Comparison of ENCODE assay signal across 1 cellular context in genomic region chr19:44653977-44654784, GRCh38.
A peak's percentile ranks its signal among the peaks of the same experiment; 100 is the strongest.
TF ChIP-seq lines count a peak whose summit lies in the region.

No MANE protein-coding gene starts in this region.

TF ChIP-seq in HepG2, 621 proteins besides CTCF, POLR2A, EP300 and RAD21:
- TF ChIP-seq AGO2 (optimal IDR thresholded peaks at IDR 0.05; ENCODE audit: low read depth, low read length) (peak; percentile 61), MAFF (IDR thresholded peaks at IDR 0.05; ENCODE audit: low read depth, low read length) (peak; percentile 68; the same call in 1 of the 2 replicates), ZNF768 (CRISPR knock-in tag; IDR thresholded peaks at IDR 0.05) (peak; percentile 33; the same call in 1 of the 2 replicates), ZBTB38 (CRISPR knock-in tag; IDR thresholded peaks at IDR 0.05) (0 out of 2 replicates have a peak, but pooled peaks have one; percentile 43), ZNF878 (CRISPR knock-in tag; IDR thresholded peaks at IDR 0.05) (no peak), SAP130 (CRISPR knock-in tag; IDR thresholded peaks at IDR 0.05; ENCODE audit: low read depth) (peak; percentile 18; the same call in 1 of the 2 replicates), ZNF770 (CRISPR knock-in tag; IDR thresholded peaks at IDR 0.05) (no peak), TFAP4 (IDR thresholded peaks at IDR 0.05; ENCODE audit: borderline replicate concordance, low read depth) (peak; percentile 23; the same call in 1 of the 2 replicates), XRCC5 (optimal IDR thresholded peaks at IDR 0.05; ENCODE audit: low read length) (peak; percentile 29), STAG1 (CRISPR knock-in tag; IDR thresholded peaks at IDR 0.05) (peak; percentile 70), DMTF1 (CRISPR knock-in tag; IDR thresholded peaks at IDR 0.05) (no peak), MAFG (CRISPR knock-in tag; IDR thresholded peaks at IDR 0.05) (0 out of 2 replicates have a peak, but pooled peaks have one; percentile 38), ZNF792 (CRISPR knock-in tag; IDR thresholded peaks at IDR 0.05) (no peak), MAFK (conservative IDR thresholded peaks at IDR 0.05 in 1 of 2, IDR thresholded peaks at IDR 0.05 in 1 of 2; ENCODE audit: low read length in 2 of 2) (peak in 1 of 2 experiments; percentile 65; a peak in 3 of 4 replicates), HNF1B (CRISPR knock-in tag; IDR thresholded peaks at IDR 0.05) (0 out of 2 replicates have a peak, but pooled peaks have one; percentile 38), ZFP1 (CRISPR knock-in tag; IDR thresholded peaks at IDR 0.05) (no peak), HNRNPL (IDR thresholded peaks at IDR 0.05; ENCODE audit: low read depth, low read length) (0 out of 2 replicates have a peak, but pooled peaks have one; percentile 8), ZBTB33 (CRISPR knock-in tag; IDR thresholded peaks at IDR 0.05) (peak; percentile 66; the same call in 1 of the 2 replicates), ZNF687 (CRISPR knock-in tag; IDR thresholded peaks at IDR 0.05) (peak; percentile 48), SMC3 (IDR thresholded peaks at IDR 0.05; ENCODE audit: low read length) (0 out of 2 replicates have a peak, but pooled peaks have one; percentile 23)
